In the genomic region with DNA sequence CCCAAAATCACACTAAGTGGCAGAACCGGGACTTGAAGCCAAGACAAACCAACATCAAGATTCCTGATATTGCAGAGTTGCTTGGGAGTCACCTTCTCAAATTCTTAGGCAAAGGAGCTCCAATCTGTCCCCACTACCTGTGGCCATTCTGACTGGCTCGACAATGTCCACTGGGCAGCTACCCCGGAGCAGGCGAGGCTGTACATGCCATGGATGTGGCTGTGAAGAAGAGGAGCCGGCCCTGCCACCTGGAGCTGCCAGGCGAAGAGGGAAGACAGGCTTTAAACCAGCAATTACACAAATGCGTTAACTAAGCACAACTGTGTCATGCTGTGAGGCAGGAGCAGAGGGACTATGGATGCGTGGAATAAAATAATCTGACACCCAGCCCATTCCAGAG, we compare ENCODE assay signal across 27 cellular contexts. TPM values are rescaled to one million over a fixed set of nuclear protein-coding genes. Genes with fewer than 3 reads are reported as not detected.
DNase-seq lines count a peak whose midpoint lies in the region; ATAC-seq and TF ChIP-seq lines count a peak whose summit lies in the region.
"Had no signal": no experiment of that assay in that cellular context is flagged by ENCODE, and none has a peak within 500 bp of the region (broad histone marks: within the 10 kb centered on the region; RNA-seq: fewer than 3 reads in every experiment).

No MANE protein-coding gene starts in this region.

- no peaks in the 10 kb centered on the region for H3K27me3 ChIP-seq in esophagus squamous epithelium
- H3K27me3 ChIP-seq in stomach smooth muscle (ENCODE audit: control insufficient read depth in 1 of 2, insufficient read depth in 2 of 2, low read length in 2 of 2) = no peaks in the 10 kb centered on the region
- H3K27me3 ChIP-seq: body of pancreas, pancreas, SJCRH30, testis had no signal

- H3K27me3 Mint-ChIP-seq in activated CD4-positive, alpha-beta memory T cell treated with anti-CD3 and anti-CD28 coated beads, Interleukin-2, amount 10 ng/mL, durations not matched to agents 7 days and 5 days = no peaks in the 10 kb centered on the region
- no peaks in the 10 kb centered on the region for H3K27me3 Mint-ChIP-seq in activated CD4-positive, alpha-beta memory T cell treated with anti-CD3 and anti-CD28 coated beads for 36 hours
- no peaks in the 10 kb centered on the region for H3K27me3 Mint-ChIP-seq in T-helper 17 cell
- H3K27me3 Mint-ChIP-seq in activated CD4-positive, alpha-beta T cell treated with anti-CD3 and anti-CD28 coated beads, Interleukin-2, amount 10 ng/mL, durations not matched to agents 7 days and 5 days = no peaks in the 10 kb centered on the region
- H3K27me3 Mint-ChIP-seq: IgD-negative memory B cell had no signal

- POLR2A ChIA-PET in activated CD4-positive, alpha-beta memory T cell treated with anti-CD3 and anti-CD28 coated beads, Interleukin-2, amount 10 ng/mL, durations not matched to agents 7 days and 5 days (lab: Charles Lee) = interaction anchor here (2.0 to 4.7 kb wide), 2 partner anchors 9 to 23 kb away, joined by 8 to 25 read pairs; no protein-coding TSS in a partner anchor
- POLR2A ChIA-PET in activated CD4-positive, alpha-beta memory T cell treated with anti-CD3 and anti-CD28 coated beads for 36 hours (lab: Charles Lee) = no interaction called here
- POLR2A ChIA-PET in activated CD4-positive, alpha-beta T cell treated with anti-CD3 and anti-CD28 coated beads, Interleukin-2, amount 10 ng/mL, durations not matched to agents 7 days and 5 days (lab: Charles Lee) = no interaction called here

- H3K4me1 Mint-ChIP-seq in activated CD4-positive, alpha-beta memory T cell treated with anti-CD3 and anti-CD28 coated beads, Interleukin-2, amount 10 ng/mL, durations not matched to agents 7 days and 5 days = peaks cover 63% of the 10 kb centered on the region
- peaks cover 52% of the 10 kb centered on the region for H3K4me1 Mint-ChIP-seq in activated CD4-positive, alpha-beta memory T cell treated with anti-CD3 and anti-CD28 coated beads for 36 hours (ENCODE audit: low read depth)
- H3K4me1 Mint-ChIP-seq in T-helper 17 cell = peaks cover 39% of the 10 kb centered on the region
- peaks cover 69% of the 10 kb centered on the region for H3K4me1 Mint-ChIP-seq in activated CD4-positive, alpha-beta T cell treated with anti-CD3 and anti-CD28 coated beads, Interleukin-2, amount 10 ng/mL, durations not matched to agents 7 days and 5 days

- peaks cover 73% of the 10 kb centered on the region for H3K36me3 Mint-ChIP-seq in activated CD4-positive, alpha-beta memory T cell treated with anti-CD3 and anti-CD28 coated beads, Interleukin-2, amount 10 ng/mL, durations not matched to agents 7 days and 5 days (ENCODE audit: low read depth)
- H3K36me3 Mint-ChIP-seq in activated CD4-positive, alpha-beta memory T cell treated with anti-CD3 and anti-CD28 coated beads for 36 hours = peaks cover 12% of the 10 kb centered on the region
- peaks cover 7% of the 10 kb centered on the region for H3K36me3 Mint-ChIP-seq in T-helper 17 cell (ENCODE audit: low read depth)
- peaks cover 64% of the 10 kb centered on the region for H3K36me3 Mint-ChIP-seq in activated CD4-positive, alpha-beta T cell treated with anti-CD3 and anti-CD28 coated beads, Interleukin-2, amount 10 ng/mL, durations not matched to agents 7 days and 5 days (ENCODE audit: low read depth)

- H3K27ac Mint-ChIP-seq in activated CD4-positive, alpha-beta memory T cell treated with anti-CD3 and anti-CD28 coated beads, Interleukin-2, amount 10 ng/mL, durations not matched to agents 7 days and 5 days = peak overlapping the region; percentile 48
- H3K27ac Mint-ChIP-seq in activated CD4-positive, alpha-beta memory T cell treated with anti-CD3 and anti-CD28 coated beads for 36 hours = no peak overlapping the region
- peak overlapping the region; percentile 87 for H3K27ac Mint-ChIP-seq in T-helper 17 cell
- no peak overlapping the region for H3K27ac Mint-ChIP-seq in activated CD4-positive, alpha-beta T cell treated with anti-CD3 and anti-CD28 coated beads, Interleukin-2, amount 10 ng/mL, durations not matched to agents 7 days and 5 days
- H3K27ac Mint-ChIP-seq: activated CD8-positive, alpha-beta T cell treated with anti-CD3 and anti-CD28 coated beads, Interleukin-2, amount 10 ng/mL, durations not matched to agents 7 days and 5 days had no signal

- H3K4me3 ChIP-seq in esophagus squamous epithelium (no peak overlapping the region), stomach smooth muscle (ENCODE audit: low read length in 2 of 2) (no peak overlapping the region)
- H3K4me3 ChIP-seq: body of pancreas, pancreas, SJCRH30, testis had no signal

- H3K36me3 ChIP-seq in esophagus squamous epithelium (peaks cover 19 to 100% (median 21%) of the 10 kb centered on the region in 3 donors), stomach smooth muscle (ENCODE audit: control insufficient read depth in 2 of 2, insufficient read depth in 2 of 2, low read length in 2 of 2) (peaks cover 32 to 44% of the 10 kb centered on the region in 2 donors)
- H3K36me3 ChIP-seq: pancreas had no signal

- ATAC-seq in T-helper 17 cell (no peak), HG03432 (IDR thresholded peaks at IDR 0.05; ENCODE audit: unreplicated experiment) (no peak)
- ATAC-seq: activated CD4-positive, CD25-positive, alpha-beta regulatory T cell treated with anti-CD3 and anti-CD28 coated beads, Interleukin-2, amount 50 U/mL, for 24 hours; activated CD8-positive, alpha-beta T cell treated with anti-CD3 and anti-CD28 coated beads, Interleukin-2, amount 10 ng/mL, durations not matched to agents 7 days and 5 days; body of pancreas; pancreas; right cardiac atrium had no signal

- H3K4me3 Mint-ChIP-seq in activated CD4-positive, alpha-beta memory T cell treated with anti-CD3 and anti-CD28 coated beads, Interleukin-2, amount 10 ng/mL, durations not matched to agents 7 days and 5 days = no peak overlapping the region
- no peak overlapping the region for H3K4me3 Mint-ChIP-seq in activated CD4-positive, alpha-beta memory T cell treated with anti-CD3 and anti-CD28 coated beads for 36 hours
- no peak overlapping the region for H3K4me3 Mint-ChIP-seq in T-helper 17 cell
- H3K4me3 Mint-ChIP-seq in activated CD4-positive, alpha-beta T cell treated with anti-CD3 and anti-CD28 coated beads, Interleukin-2, amount 10 ng/mL, durations not matched to agents 7 days and 5 days = no peak overlapping the region
- H3K4me3 Mint-ChIP-seq: activated CD8-positive, alpha-beta T cell treated with anti-CD3 and anti-CD28 coated beads, Interleukin-2, amount 10 ng/mL, durations not matched to agents 7 days and 5 days; IgD-negative memory B cell had no signal

- H3K27ac ChIP-seq in esophagus squamous epithelium (peak overlapping the region in 3 of 4 donors; percentile 46 to 82 (median 48)), stomach smooth muscle (ENCODE audit: low read length) (peak overlapping the region; percentile 99), caudate nucleus (ENCODE audit: low read depth, low read length) (no peak overlapping the region)
- H3K27ac ChIP-seq: body of pancreas, epithelial cell of prostate, pancreas, SJCRH30, testis had no signal

- H3K4me1 ChIP-seq in esophagus squamous epithelium = peaks cover 0 to 75% (median 0%) of the 10 kb centered on the region in 3 donors
- H3K4me1 ChIP-seq in stomach smooth muscle (ENCODE audit: control insufficient read depth, insufficient read depth, low read length) = peaks cover 96% of the 10 kb centered on the region
- H3K4me1 ChIP-seq: body of pancreas, pancreas, SJCRH30 had no signal

- peak overlapping the region in 1 of 2 donors; percentile 13 for H3K9ac ChIP-seq in stomach smooth muscle (ENCODE audit: low read length in 2 of 2)

- no peaks in the 10 kb centered on the region for H3K9me3 ChIP-seq in T-helper 17 cell (ENCODE audit: control insufficient read depth, low read length, poor library complexity, severe bottlenecking)
- H3K9me3 ChIP-seq in esophagus squamous epithelium = no peaks in the 10 kb centered on the region
- H3K9me3 ChIP-seq in stomach smooth muscle (ENCODE audit: control insufficient read depth in 2 of 2, low read length in 2 of 2) = no peaks in the 10 kb centered on the region
- H3K9me3 ChIP-seq: body of pancreas, pancreas, SJCRH30, testis had no signal

- no peak for TF ChIP-seq CTCF in esophagus squamous epithelium (IDR thresholded peaks at IDR 0.05)

- TF ChIP-seq POLR2A in esophagus squamous epithelium (IDR thresholded peaks at IDR 0.05) = no peak

- H3K9me3 Mint-ChIP-seq in activated CD4-positive, alpha-beta memory T cell treated with anti-CD3 and anti-CD28 coated beads, Interleukin-2, amount 10 ng/mL, durations not matched to agents 7 days and 5 days = no peaks in the 10 kb centered on the region
- H3K9me3 Mint-ChIP-seq in activated CD4-positive, alpha-beta memory T cell treated with anti-CD3 and anti-CD28 coated beads for 36 hours = no peaks in the 10 kb centered on the region
- H3K9me3 Mint-ChIP-seq in activated CD4-positive, alpha-beta T cell treated with anti-CD3 and anti-CD28 coated beads, Interleukin-2, amount 10 ng/mL, durations not matched to agents 7 days and 5 days = no peaks in the 10 kb centered on the region
- H3K9me3 Mint-ChIP-seq: IgD-negative memory B cell had no signal

- CTCF ChIA-PET in activated CD4-positive, alpha-beta memory T cell treated with anti-CD3 and anti-CD28 coated beads, Interleukin-2, amount 10 ng/mL, durations not matched to agents 7 days and 5 days (lab: Charles Lee) = interaction anchor here (1.1 to 6.0 kb wide), 5 partner anchors 9 to 247 kb away, joined by 3 to 66 read pairs (median 4); no protein-coding TSS in a partner anchor
- CTCF ChIA-PET in activated CD4-positive, alpha-beta memory T cell treated with anti-CD3 and anti-CD28 coated beads for 36 hours (lab: Charles Lee) = interaction anchor here (1.1 to 5.5 kb wide), 2 partner anchors 24 to 84 kb away, joined by 4 to 77 read pairs; no protein-coding TSS in a partner anchor
- CTCF ChIA-PET in activated CD4-positive, alpha-beta T cell treated with anti-CD3 and anti-CD28 coated beads, Interleukin-2, amount 10 ng/mL, durations not matched to agents 7 days and 5 days (lab: Charles Lee) = interaction anchor here (1.1 to 4.3 kb wide), 9 partner anchors 7 to 150 kb away, joined by 3 to 16 read pairs (median 4); no protein-coding TSS in a partner anchor

- intact Hi-C loops in activated CD4-positive, alpha-beta memory T cell treated with anti-CD3 and anti-CD28 coated beads for 36 hours (cut with micrococcal nuclease) = no loop called here
- intact Hi-C loops in esophagus squamous epithelium (cut with DNase I) = no loop called here

- WGBS in esophagus squamous epithelium, 2 donors = 83% methylated on average over 7 of the region's 8 CpGs

- no peak for DNase-seq in activated CD4-positive, alpha-beta memory T cell treated with anti-CD3 and anti-CD28 coated beads, Interleukin-2, amount 10 ng/mL, durations not matched to agents 7 days and 5 days
- DNase-seq in activated CD4-positive, alpha-beta memory T cell treated with anti-CD3 and anti-CD28 coated beads for 36 hours = no peak
- no peak for DNase-seq in T-helper 17 cell
- DNase-seq in esophagus squamous epithelium (lab: John Stamatoyannopoulos, UW) = no peak
- DNase-seq in caudate nucleus (lab: John Stamatoyannopoulos, UW) = no peak
- no peak for DNase-seq in activated CD4-positive, alpha-beta T cell treated with anti-CD3 and anti-CD28 coated beads, Interleukin-2, amount 10 ng/mL, durations not matched to agents 7 days and 5 days
- DNase-seq: 8988T; activated CD8-positive, alpha-beta T cell treated with anti-CD3 and anti-CD28 coated beads, Interleukin-2, amount 10 ng/mL, durations not matched to agents 7 days and 5 days; activated effector memory CD4-positive, alpha-beta T cell treated with anti-CD3 and anti-CD28 coated beads, Interleukin-2, amount 50 U/mL, for 16 hours; body of pancreas; DMS153; effector CD4-positive, alpha-beta T cell; kidney glomerular epithelial cell; NCI-H1105; NCI-H187 treated with DMSO at 0.1 percent for 48 hours; NCI-H526 treated with DMSO at 0.1 percent for 48 hours; pancreas; right cardiac atrium; SJCRH30; stimulated activated CD4-positive, alpha-beta T cell treated with anti-CD3 and anti-CD28 coated beads, Interleukin-12 subunit alpha, Interleukin-12 subunit beta, amount 100 ng/mL, for 4 hours; stimulated activated CD4-positive, alpha-beta T cell treated with anti-CD3 and anti-CD28 coated beads, Interleukin-4, amount 100 ng/mL, for 1 hour; testis had no signal

RNA-seq across cellular contexts. Expression of gene CAMK2G, which starts 18.1 kb away (rescaled TPM):
- 10 to 100 TPM; 46.4 to 48.5 TPM for total RNA-seq in activated CD4-positive, alpha-beta memory T cell treated with anti-CD3 and anti-CD28 coated beads, Interleukin-2, amount 10 ng/mL, durations not matched to agents 7 days and 5 days
- total RNA-seq in activated CD4-positive, alpha-beta memory T cell treated with anti-CD3 and anti-CD28 coated beads for 36 hours = 10 to 100 TPM; 20.8 to 21.5 TPM
- total RNA-seq in T-helper 17 cell = 10 to 100 TPM; 52.6 to 59.6 TPM
- 10 to 100 TPM; 15.5 to 37.0 (median 28.6) TPM for total RNA-seq in esophagus squamous epithelium
- total RNA-seq in activated CD4-positive, alpha-beta T cell treated with anti-CD3 and anti-CD28 coated beads, Interleukin-2, amount 10 ng/mL, durations not matched to agents 7 days and 5 days = 10 to 100 TPM; 54.4 to 55.8 TPM

RNA-seq across cellular contexts. Expression of gene NDST2, which starts 44.9 kb away (rescaled TPM):
- total RNA-seq in activated CD4-positive, alpha-beta memory T cell treated with anti-CD3 and anti-CD28 coated beads, Interleukin-2, amount 10 ng/mL, durations not matched to agents 7 days and 5 days = 10 to 100 TPM; 58.3 to 58.4 TPM
- 10 to 100 TPM; 57.5 to 62.1 TPM for total RNA-seq in activated CD4-positive, alpha-beta memory T cell treated with anti-CD3 and anti-CD28 coated beads for 36 hours
- total RNA-seq in T-helper 17 cell (10 to 100 TPM; 80.6 to 80.9 TPM), esophagus squamous epithelium (10 to 100 TPM; 20.6 to 30.3 (median 22.3) TPM)
- total RNA-seq in activated CD4-positive, alpha-beta T cell treated with anti-CD3 and anti-CD28 coated beads, Interleukin-2, amount 10 ng/mL, durations not matched to agents 7 days and 5 days = 10 to 100 TPM; 53.0 to 61.8 TPM

RNA-seq across cellular contexts. Expression of gene PLAU, which starts 54.7 kb away (rescaled TPM):
- total RNA-seq in activated CD4-positive, alpha-beta memory T cell treated with anti-CD3 and anti-CD28 coated beads, Interleukin-2, amount 10 ng/mL, durations not matched to agents 7 days and 5 days = 1 to 10 TPM; 3.0 to 5.3 TPM
- under 1 TPM; 0.45 to 0.73 TPM for total RNA-seq in activated CD4-positive, alpha-beta memory T cell treated with anti-CD3 and anti-CD28 coated beads for 36 hours
- total RNA-seq in T-helper 17 cell (under 1 TPM in 1 of 2 donors, not detected in 1; 0.42 TPM), esophagus squamous epithelium (10 to 100 TPM in 2 of 4 donors, 1 to 10 TPM in 2; 8.8 to 15.9 (median 11.9) TPM)
- total RNA-seq in activated CD4-positive, alpha-beta T cell treated with anti-CD3 and anti-CD28 coated beads, Interleukin-2, amount 10 ng/mL, durations not matched to agents 7 days and 5 days = under 1 TPM; 0.89 to 0.96 TPM

Comparison
In these comparisons a context has a peak if more than half of its experiments do, and no peak if none do; other contexts are left out.
1. H3K27ac Mint-ChIP-seq: peak in activated CD4-positive, alpha-beta memory T cell treated with anti-CD3 and anti-CD28 coated beads, Interleukin-2, amount 10 ng/mL, durations not matched to agents 7 days and 5 days (single experiment) and T-helper 17 cell (single experiment); none in activated CD4-positive, alpha-beta memory T cell treated with anti-CD3 and anti-CD28 coated beads for 36 hours (single experiment) and activated CD4-positive, alpha-beta T cell treated with anti-CD3 and anti-CD28 coated beads, Interleukin-2, amount 10 ng/mL, durations not matched to agents 7 days and 5 days (single experiment).